9 cellular contexts compared by ENCODE assay signal in the genomic region with DNA sequence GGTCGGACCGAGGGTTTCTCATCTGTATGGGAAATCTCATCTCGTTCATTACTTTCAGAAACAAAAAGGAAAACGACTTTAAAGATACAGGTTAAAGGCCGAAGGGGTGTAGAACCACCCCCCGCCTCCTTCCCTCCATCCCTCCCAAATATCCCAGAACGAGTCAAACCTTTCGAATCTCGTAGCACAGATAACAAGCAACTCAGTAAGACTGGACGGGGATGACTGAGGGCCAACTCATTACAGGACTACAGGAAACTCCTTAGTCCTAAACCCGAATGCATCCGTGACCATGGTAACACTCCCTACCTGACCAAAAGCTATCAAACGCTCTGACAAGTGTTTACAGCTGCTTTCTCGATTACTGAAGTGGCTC. TPM values are rescaled to one million over a fixed set of nuclear protein-coding genes. Genes with fewer than 3 reads are reported as not detected.
DNase-seq lines count a peak whose midpoint lies in the region; ATAC-seq, FAIRE-seq and TF ChIP-seq lines count a peak whose summit lies in the region.
"Not testable (repeated sequence)": the region's sequence is repeated elsewhere in the genome, so short reads cannot be mapped to it uniquely, and the experiment has no call there.
"Had no signal": no experiment of that assay in that cellular context is flagged by ENCODE, and none has a peak within 500 bp of the region (broad histone marks: within the 10 kb centered on the region; RNA-seq: fewer than 3 reads in every experiment).

No MANE protein-coding gene starts in this region.

- H3K36me3 ChIP-seq in BLaER1; duodenal mucosa (ENCODE audit: control insufficient read depth in 1 of 2, insufficient read depth in 2 of 2, low read length in 2 of 2); keratinocyte (ENCODE audit: control insufficient read depth in 2 of 2, extremely low read depth in 1 of 2, insufficient read depth in 2 of 2, low read length in 2 of 2); gastrocnemius medialis: not testable (repeated sequence)

- H3K4me3 ChIP-seq in BLaER1, result peak overlapping the region; percentile 65
- H3K4me3 ChIP-seq in duodenal mucosa (ENCODE audit: low read depth in 1 of 2, low read length in 2 of 2), result peak overlapping the region; percentile 36 to 40
- peak overlapping the region in 2 of 3 experiments; percentile 23 to 34 for H3K4me3 ChIP-seq in keratinocyte (ENCODE audit: control insufficient read depth in 2 of 3, extremely low read depth in 1 of 3, insufficient read depth in 2 of 3, low read depth in 1 of 3, low read length in 3 of 3)
- H3K4me3 ChIP-seq in gastrocnemius medialis, result peak overlapping the region in 3 of 4 donors; percentile 23 to 73 (median 36)

- H3K9ac ChIP-seq in BLaER1, result peak overlapping the region; percentile 73
- H3K9ac ChIP-seq in duodenal mucosa (ENCODE audit: low read depth in 1 of 2, low read length in 2 of 2); keratinocyte (ENCODE audit: control insufficient read depth, extremely low read depth, insufficient read depth, low read length): not testable (repeated sequence)

- not testable (repeated sequence) for H2AFZ ChIP-seq in keratinocyte (ENCODE audit: control insufficient read depth, low read length)

- H3K9me3 ChIP-seq in BLaER1; duodenal mucosa (ENCODE audit: control insufficient read depth in 1 of 2, low read length in 2 of 2); keratinocyte (ENCODE audit: control insufficient read depth, low read depth, low read length); gastrocnemius medialis: not testable (repeated sequence)

- not testable (repeated sequence) for H3K27ac ChIP-seq in BLaER1; duodenal mucosa (ENCODE audit: low read depth, low read length); keratinocyte (ENCODE audit: control insufficient read depth, insufficient read depth, low read length)
- H3K27ac ChIP-seq in gastrocnemius medialis, result peak overlapping the region in 1 of 4 donors; percentile 39

- peak; percentile 23 for DNase-seq in NCI-H748 (lab: John Stamatoyannopoulos, UW; ENCODE audit: unreplicated experiment)
- peak; percentile 36 to 53 for DNase-seq in activated CD4-positive, alpha-beta T cell treated with anti-CD3 and anti-CD28 coated beads, Interleukin-2, amount 50 U/mL, for 48 hours
- DNase-seq in keratinocyte (ENCODE audit: low read depth, low spot score); gastrocnemius medialis: not testable (repeated sequence)

- not testable (repeated sequence) for TF ChIP-seq POLR2A in gastrocnemius medialis (IDR thresholded peaks at IDR 0.05)

- H3K9me1 ChIP-seq in keratinocyte (ENCODE audit: control insufficient read depth, extremely low read depth, insufficient read depth, low read length), result not testable (repeated sequence)

- intact Hi-C loops in gastrocnemius medialis (cut with DNase I; ENCODE audit: low total_unique reads), result not testable (repeated sequence)

- ATAC-seq in GM19372 (IDR thresholded peaks at IDR 0.05; ENCODE audit: low read depth, unreplicated experiment) (peak; percentile 14), HG03135 (IDR thresholded peaks at IDR 0.05; ENCODE audit: unreplicated experiment) (peak; percentile 12), gastrocnemius medialis (peak in 1 of 2 donors; percentile 1)

- dilution Hi-C loops in keratinocyte (cut with MboI; ENCODE audit: extremely low pct_ligation_motif_present, low sequenced_read_pairs), result not testable (repeated sequence)

- FAIRE-seq in keratinocyte (lab: Jason Lieb, UNC), result not testable (repeated sequence)

- H3K4me2 ChIP-seq in BLaER1, result peak overlapping the region; percentile 75
- peak overlapping the region; percentile 67 for H3K4me2 ChIP-seq in keratinocyte (ENCODE audit: control insufficient read depth, extremely low read depth, insufficient read depth, low read depth, low read length)

- H4K20me1 ChIP-seq in BLaER1; keratinocyte (ENCODE audit: control insufficient read depth, extremely low read depth, insufficient read depth, low read length): not testable (repeated sequence)

- not testable (repeated sequence) for H3K79me2 ChIP-seq in keratinocyte (ENCODE audit: control insufficient read depth, insufficient read depth, low read length)

- in situ Hi-C loops in gastrocnemius medialis (cut with MboI; ENCODE audit: low sequenced_read_pairs in 4 of 4), result not testable (repeated sequence)

- H3K4me1 ChIP-seq in BLaER1; duodenal mucosa (ENCODE audit: control insufficient read depth in 1 of 2, insufficient read depth in 2 of 2, low read length in 2 of 2); keratinocyte (ENCODE audit: control insufficient read depth, extremely low read depth, insufficient read depth, low read length); gastrocnemius medialis: not testable (repeated sequence)

- not testable (repeated sequence) for TF ChIP-seq CTCF in keratinocyte (optimal IDR thresholded peaks at IDR 0.05 in 1 of 3, IDR thresholded peaks at IDR 0.05 in 1 of 3, conservative IDR thresholded peaks at IDR 0.05 in 1 of 3; ENCODE audit: extremely low read depth in 1 of 3, insufficient read depth in 2 of 3, low read length in 3 of 3); gastrocnemius medialis (IDR thresholded peaks at IDR 0.05 in 4 of 5, conservative IDR thresholded peaks at IDR 0.05 in 1 of 5)

- not testable (repeated sequence) for H3K27me3 ChIP-seq in BLaER1; duodenal mucosa (ENCODE audit: control insufficient read depth in 1 of 2, insufficient read depth in 2 of 2, low read length in 2 of 2); keratinocyte (ENCODE audit: control insufficient read depth, extremely low read depth, insufficient read depth, low read length); gastrocnemius medialis

RNA-seq across cellular contexts. Expression of a gene that starts 29.0 kb away (rescaled TPM):
- polyA plus RNA-seq in keratinocyte, result not detected in 3 replicates
- not detected for polyA plus RNA-seq in keratinocyte (2011; ENCODE audit: low read depth)
- polyA plus RNA-seq in keratinocyte (2011; cell fraction: cytosol; rRNA removed), result not detected in 2 replicates
- not detected in 2 replicates for polyA plus RNA-seq in keratinocyte (2011; cell fraction: nucleus; rRNA removed)
- polyA plus RNA-seq in keratinocyte (2012; ENCODE audit: low replicate concordance), result 1.2 TPM in 1 of 2 replicates, not detected in the other
- polyA minus RNA-seq in keratinocyte, result 0.07 TPM in 1 of 3 replicates, not detected in the others
- polyA minus RNA-seq in keratinocyte (2011; cell fraction: cytosol; rRNA and poly(A)+ RNA removed), result not detected
- polyA minus RNA-seq in keratinocyte (2011; cell fraction: nucleus; rRNA and poly(A)+ RNA removed), result not detected in 2 replicates
- 1 to 10 TPM in 1 of 4 donors, not detected in 3; 2.5 TPM for total RNA-seq in gastrocnemius medialis
- total RNA-seq: glomerular endothelial cell had no signal
